Comparison of ENCODE assay signal across 26 cellular contexts in the genomic region with DNA sequence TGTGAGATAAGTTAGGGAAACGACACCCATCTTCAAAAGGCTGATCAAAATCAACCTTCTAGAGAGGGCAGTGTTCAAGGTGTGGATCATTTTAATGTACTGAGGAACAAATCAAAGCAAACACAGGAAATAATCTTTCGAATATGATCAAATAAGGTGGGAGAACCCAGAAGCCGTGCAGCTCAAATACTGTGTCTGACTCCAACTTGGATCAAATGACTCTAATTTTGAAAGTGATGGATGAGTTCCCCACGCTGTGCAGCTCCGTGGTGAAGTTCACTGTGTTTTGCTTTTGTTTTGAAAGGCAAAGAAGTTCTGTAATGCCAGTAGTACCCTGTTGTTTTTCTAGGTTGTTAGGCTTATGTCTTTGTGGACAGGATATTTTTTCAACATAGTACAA.
A peak's percentile ranks its signal among the peaks of the same experiment; 100 is the strongest.
DNase-seq lines count a peak whose midpoint lies in the region; ATAC-seq and TF ChIP-seq lines count a peak whose summit lies in the region.
"Had no signal": no experiment of that assay in that cellular context is flagged by ENCODE, and none has a peak within 500 bp of the region (broad histone marks: within the 10 kb centered on the region; RNA-seq: fewer than 3 reads in every experiment).

No MANE protein-coding gene starts in this region.

- TF ChIP-seq CTCF in CD4-positive, alpha-beta T cell (IDR thresholded peaks at IDR 0.05) = no peak

- no peak overlapping the region for H3K4me3 Mint-ChIP-seq in activated CD8-positive, alpha-beta memory T cell treated with anti-CD3 and anti-CD28 coated beads, Interleukin-2, amount 10 ng/mL, durations not matched to agents 7 days and 5 days
- H3K4me3 Mint-ChIP-seq in CD4-positive, alpha-beta T cell = no peak overlapping the region
- H3K4me3 Mint-ChIP-seq in activated T-helper 17 cell treated with anti-CD3 and anti-CD28 coated beads, Interleukin-2, amount 50 U/mL, for 72 hours = no peak overlapping the region
- H3K4me3 Mint-ChIP-seq in memory B cell = no peak overlapping the region
- H3K4me3 Mint-ChIP-seq: H9, mesothelial cell of epicardium had no signal

- CTCF ChIA-PET in activated CD8-positive, alpha-beta memory T cell treated with anti-CD3 and anti-CD28 coated beads, Interleukin-2, amount 10 ng/mL, durations not matched to agents 7 days and 5 days (lab: Charles Lee) = interaction anchor here (0.6 to 0.8 kb wide), 2 partner anchors 33 to 240 kb away, joined by 3 read pairs; no protein-coding TSS in a partner anchor
- CTCF ChIA-PET in CD4-positive, alpha-beta T cell (lab: Charles Lee) = no interaction called here

- peaks cover 10% of the 10 kb centered on the region for H3K4me1 Mint-ChIP-seq in activated CD8-positive, alpha-beta memory T cell treated with anti-CD3 and anti-CD28 coated beads, Interleukin-2, amount 10 ng/mL, durations not matched to agents 7 days and 5 days
- H3K4me1 Mint-ChIP-seq in CD4-positive, alpha-beta T cell (ENCODE audit: low read depth) = peaks cover 44% of the 10 kb centered on the region
- peaks cover 14% of the 10 kb centered on the region for H3K4me1 Mint-ChIP-seq in activated T-helper 17 cell treated with anti-CD3 and anti-CD28 coated beads, Interleukin-2, amount 50 U/mL, for 72 hours
- H3K4me1 Mint-ChIP-seq in memory B cell = peaks cover 16% of the 10 kb centered on the region
- H3K4me1 Mint-ChIP-seq: H9, mesothelial cell of epicardium had no signal

- peaks cover 49% of the 10 kb centered on the region for H3K36me3 Mint-ChIP-seq in activated CD8-positive, alpha-beta memory T cell treated with anti-CD3 and anti-CD28 coated beads, Interleukin-2, amount 10 ng/mL, durations not matched to agents 7 days and 5 days
- peaks cover 58% of the 10 kb centered on the region for H3K36me3 Mint-ChIP-seq in CD4-positive, alpha-beta T cell (ENCODE audit: low read depth)
- H3K36me3 Mint-ChIP-seq in activated T-helper 17 cell treated with anti-CD3 and anti-CD28 coated beads, Interleukin-2, amount 50 U/mL, for 72 hours (ENCODE audit: low read depth) = peaks cover 67% of the 10 kb centered on the region
- peaks cover 18% of the 10 kb centered on the region for H3K36me3 Mint-ChIP-seq in memory B cell
- H3K36me3 Mint-ChIP-seq: mesothelial cell of epicardium had no signal

- POLR2A ChIA-PET in CD4-positive, alpha-beta T cell (lab: Charles Lee) = interaction anchor here (0.9 to 1.0 kb wide), 2 partner anchors 27 to 33 kb away, joined by 4 to 5 read pairs; no protein-coding TSS in a partner anchor

- intact Hi-C loops in CD4-positive, alpha-beta T cell (cut with DNase I, micrococcal nuclease) = no loop called here

- no peak for DNase-seq in activated CD8-positive, alpha-beta memory T cell treated with anti-CD3 and anti-CD28 coated beads, Interleukin-2, amount 10 ng/mL, durations not matched to agents 7 days and 5 days
- DNase-seq in activated CD8-positive, alpha-beta memory T cell treated with anti-CD3 and anti-CD28 coated beads for 24 hours = no peak
- no peak for DNase-seq in CD4-positive, alpha-beta T cell
- DNase-seq in memory B cell (ENCODE audit: low spot score in 2 of 2) = no peak
- no peak for DNase-seq in RPMI8226
- no peak for DNase-seq in foreskin melanocyte
- no peak for DNase-seq in HCEC 1CT
- DNase-seq: activated CD4-positive, alpha-beta T cell treated with anti-CD3 and anti-CD28 coated beads, Interleukin-2, amount 50 U/mL, for 48 hours; amygdala; DMS79; GDM1; H9; islet precursor cell; naive B cell; NCI-H1092; NCI-H187; NCI-H2171 treated with DMSO at 0.1 percent for 48 hours; NCI-H510A treated with DMSO at 0.1 percent for 48 hours; T1000; WERI-Rb-1 had no signal

- H3K27ac ChIP-seq in CD4-positive, alpha-beta T cell (ENCODE audit: low read depth, low read length) = no peak overlapping the region
- H3K27ac ChIP-seq: epithelial cell of prostate, tibial nerve, WERI-Rb-1 had no signal

- no peaks in the 10 kb centered on the region for H3K9me3 Mint-ChIP-seq in activated CD8-positive, alpha-beta memory T cell treated with anti-CD3 and anti-CD28 coated beads, Interleukin-2, amount 10 ng/mL, durations not matched to agents 7 days and 5 days (ENCODE audit: low read depth)
- H3K9me3 Mint-ChIP-seq in CD4-positive, alpha-beta T cell = no peaks in the 10 kb centered on the region
- H3K9me3 Mint-ChIP-seq in activated T-helper 17 cell treated with anti-CD3 and anti-CD28 coated beads, Interleukin-2, amount 50 U/mL, for 72 hours = no peaks in the 10 kb centered on the region
- no peaks in the 10 kb centered on the region for H3K9me3 Mint-ChIP-seq in memory B cell
- H3K9me3 Mint-ChIP-seq: H9, mesothelial cell of epicardium, naive B cell had no signal

- H3K27ac Mint-ChIP-seq in activated CD8-positive, alpha-beta memory T cell treated with anti-CD3 and anti-CD28 coated beads, Interleukin-2, amount 10 ng/mL, durations not matched to agents 7 days and 5 days = peak overlapping the region; percentile 18
- peak overlapping the region; percentile 57 for H3K27ac Mint-ChIP-seq in CD4-positive, alpha-beta T cell
- peak overlapping the region; percentile 39 for H3K27ac Mint-ChIP-seq in activated T-helper 17 cell treated with anti-CD3 and anti-CD28 coated beads, Interleukin-2, amount 50 U/mL, for 72 hours
- H3K27ac Mint-ChIP-seq in memory B cell = peak overlapping the region; percentile 70
- H3K27ac Mint-ChIP-seq: H9, mesothelial cell of epicardium had no signal

- no peak for ATAC-seq in activated CD8-positive, alpha-beta memory T cell treated with anti-CD3 and anti-CD28 coated beads, Interleukin-2, amount 10 ng/mL, durations not matched to agents 7 days and 5 days
- peak; percentile 46 for ATAC-seq in CD4-positive, alpha-beta T cell (ENCODE audit: poor library complexity)
- ATAC-seq in activated T-helper 17 cell treated with anti-CD3 and anti-CD28 coated beads, Interleukin-2, amount 50 U/mL, for 72 hours (replicated peaks) = peak; percentile 67
- no peak for ATAC-seq in memory B cell (ENCODE audit: low read depth)
- ATAC-seq: SK-N-SH treated with all-trans-retinoic acid at 6 μM for 48 hours had no signal

- H3K9me3 ChIP-seq in CD4-positive, alpha-beta T cell (ENCODE audit: control insufficient read depth, low read length) = no peaks in the 10 kb centered on the region
- H3K9me3 ChIP-seq: breast epithelium, tibial nerve had no signal

- no peaks in the 10 kb centered on the region for H3K27me3 ChIP-seq in CD4-positive, alpha-beta T cell (ENCODE audit: control insufficient read depth, insufficient read depth, low read length)
- H3K27me3 ChIP-seq: breast epithelium, tibial nerve had no signal

- no peaks in the 10 kb centered on the region for H3K27me3 Mint-ChIP-seq in activated CD8-positive, alpha-beta memory T cell treated with anti-CD3 and anti-CD28 coated beads, Interleukin-2, amount 10 ng/mL, durations not matched to agents 7 days and 5 days
- H3K27me3 Mint-ChIP-seq in CD4-positive, alpha-beta T cell = no peaks in the 10 kb centered on the region
- no peaks in the 10 kb centered on the region for H3K27me3 Mint-ChIP-seq in activated T-helper 17 cell treated with anti-CD3 and anti-CD28 coated beads, Interleukin-2, amount 50 U/mL, for 72 hours
- H3K27me3 Mint-ChIP-seq in memory B cell = no peaks in the 10 kb centered on the region
- H3K27me3 Mint-ChIP-seq: naive B cell had no signal

Comparison
In these comparisons a context has a peak if more than half of its experiments do, and no peak if none do; other contexts are left out.
1. ATAC-seq: peak in CD4-positive, alpha-beta T cell (single experiment) and activated T-helper 17 cell treated with anti-CD3 and anti-CD28 coated beads, Interleukin-2, amount 50 U/mL, for 72 hours (single experiment); none in activated CD8-positive, alpha-beta memory T cell treated with anti-CD3 and anti-CD28 coated beads, Interleukin-2, amount 10 ng/mL, durations not matched to agents 7 days and 5 days (single experiment) and memory B cell (single experiment).
2. H3K27ac Mint-ChIP-seq: peak in every context shown above with its lines; median percentile 70 in memory B cell; 57 in CD4-positive, alpha-beta T cell; 39 in activated T-helper 17 cell treated with anti-CD3 and anti-CD28 coated beads, Interleukin-2, amount 50 U/mL, for 72 hours; 18 in activated CD8-positive, alpha-beta memory T cell treated with anti-CD3 and anti-CD28 coated beads, Interleukin-2, amount 10 ng/mL, durations not matched to agents 7 days and 5 days.